In the genomic region with DNA sequence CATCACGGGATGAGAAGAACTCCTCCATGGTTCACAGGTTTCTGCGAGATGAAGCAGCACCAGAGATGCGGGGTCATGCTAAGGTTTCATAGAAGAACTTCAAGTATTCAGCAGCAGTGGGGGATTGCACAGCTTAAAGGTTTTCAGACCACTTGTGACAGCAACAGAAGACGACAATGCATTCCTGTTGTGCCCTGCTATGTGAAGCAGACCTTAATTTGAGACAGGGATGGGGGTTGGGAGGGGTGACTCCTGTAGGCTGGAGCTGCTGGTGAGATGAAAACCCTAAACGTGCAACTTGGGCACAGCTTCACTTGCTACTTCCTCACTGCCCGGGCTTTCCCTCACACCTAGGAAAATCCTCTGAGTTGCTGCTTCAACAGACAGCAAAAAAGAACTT, we compare ENCODE assay signal across 19 cellular contexts.
DNase-seq lines count a peak whose midpoint lies in the region; ATAC-seq and TF ChIP-seq lines count a peak whose summit lies in the region.
"Had no signal": no experiment of that assay in that cellular context is flagged by ENCODE, and none has a peak within 500 bp of the region (broad histone marks: within the 10 kb centered on the region; RNA-seq: fewer than 3 reads in every experiment).

No MANE protein-coding gene starts in this region.

- H3K4me1 ChIP-seq in neural progenitor cell = peaks cover 15% of the 10 kb centered on the region
- H3K4me1 ChIP-seq in hepatocyte (ENCODE audit: insufficient read depth) = no peaks in the 10 kb centered on the region
- H3K4me1 ChIP-seq: BLaER1 treated with 17β-estradiol and CSF1 and Interleukin-3, amounts not matched to agents 10 nM and 100 nM; Caco-2 had no signal

- TF ChIP-seq CTCF in AG10803 (conservative IDR thresholded peaks at IDR 0.05; ENCODE audit: low read length) (no peak), neural progenitor cell (IDR thresholded peaks at IDR 0.05) (no peak), hepatocyte (IDR thresholded peaks at IDR 0.05; ENCODE audit: poor library complexity) (no peak)

- H3K4me3 ChIP-seq in AG10803 (ENCODE audit: low read length) = no peak overlapping the region
- no peak overlapping the region for H3K4me3 ChIP-seq in neural progenitor cell
- H3K4me3 ChIP-seq in hepatocyte = no peak overlapping the region
- H3K4me3 ChIP-seq: A549; BLaER1 treated with 17β-estradiol and CSF1 and Interleukin-3, amounts not matched to agents 10 nM and 100 nM had no signal

- H3K36me3 Mint-ChIP-seq in neural progenitor cell = peaks cover 1% of the 10 kb centered on the region
- H3K36me3 Mint-ChIP-seq: CD8-positive, alpha-beta T cell had no signal

- H3K36me3 ChIP-seq in neural progenitor cell (no peaks in the 10 kb centered on the region), hepatocyte (replicated peaks; ENCODE audit: insufficient read depth, low read depth) (no peaks in the 10 kb centered on the region)
- H3K36me3 ChIP-seq: BLaER1 treated with 17β-estradiol and CSF1 and Interleukin-3, amounts not matched to agents 10 nM and 100 nM had no signal

- H4K20me1 ChIP-seq in neural progenitor cell (ENCODE audit: low read depth) (no peaks in the 10 kb centered on the region), hepatocyte (ENCODE audit: insufficient read depth, poor library complexity, severe bottlenecking) (no peaks in the 10 kb centered on the region)
- H4K20me1 ChIP-seq: BLaER1 treated with 17β-estradiol and CSF1 and Interleukin-3, amounts not matched to agents 10 nM and 100 nM had no signal

- peaks cover 11% of the 10 kb centered on the region for H3K4me1 Mint-ChIP-seq in neural progenitor cell
- H3K4me1 Mint-ChIP-seq: B cell had no signal

- H2AFZ ChIP-seq in neural progenitor cell (replicated peaks) = peak overlapping the region; percentile 77
- no peak overlapping the region for H2AFZ ChIP-seq in hepatocyte

- H3K79me2 ChIP-seq in neural progenitor cell (ENCODE audit: low read depth) (no peaks in the 10 kb centered on the region), hepatocyte (no peaks in the 10 kb centered on the region)

- H3K27ac ChIP-seq in neural progenitor cell = no peak overlapping the region
- H3K27ac ChIP-seq in hepatocyte = no peak overlapping the region
- H3K27ac ChIP-seq: 22Rv1; A549; BLaER1 treated with 17β-estradiol and CSF1 and Interleukin-3, amounts not matched to agents 10 nM and 100 nM; C4-2B had no signal

- no peak for ATAC-seq in GM18520 (IDR thresholded peaks at IDR 0.05; ENCODE audit: unreplicated experiment)
- ATAC-seq: A549; CD8-positive, alpha-beta T cell had no signal

- no peaks in the 10 kb centered on the region for H3K27me3 Mint-ChIP-seq in neural progenitor cell (ENCODE audit: insufficient read depth, low read depth)

- H3F3A ChIP-seq in neural progenitor cell (ENCODE audit: low read depth) = no peaks in the 10 kb centered on the region

- H3K27me3 ChIP-seq in neural progenitor cell = no peaks in the 10 kb centered on the region
- no peaks in the 10 kb centered on the region for H3K27me3 ChIP-seq in hepatocyte
- H3K27me3 ChIP-seq: BLaER1 treated with 17β-estradiol and CSF1 and Interleukin-3, amounts not matched to agents 10 nM and 100 nM had no signal

- H3K9me2 ChIP-seq in hepatocyte (replicated peaks; ENCODE audit: insufficient read depth) = no peaks in the 10 kb centered on the region

- no peak overlapping the region for H3K4me3 Mint-ChIP-seq in neural progenitor cell
- H3K4me3 Mint-ChIP-seq: B cell; CD4-positive, alpha-beta T cell; CD8-positive, alpha-beta T cell had no signal

- H3K9ac ChIP-seq in neural progenitor cell = no peak overlapping the region
- H3K9ac ChIP-seq: BLaER1 treated with 17β-estradiol and CSF1 and Interleukin-3, amounts not matched to agents 10 nM and 100 nM had no signal

- H3K9me3 ChIP-seq in neural progenitor cell (ENCODE audit: low read depth) = no peaks in the 10 kb centered on the region
- H3K9me3 ChIP-seq in hepatocyte (ENCODE audit: low read depth) = no peaks in the 10 kb centered on the region
- H3K9me3 ChIP-seq: A549, Caco-2 had no signal

- no peaks in the 10 kb centered on the region for H3K9me3 Mint-ChIP-seq in neural progenitor cell
- H3K9me3 Mint-ChIP-seq: CD4-positive, alpha-beta T cell; CD8-positive, alpha-beta T cell had no signal

- H3K4me2 ChIP-seq in neural progenitor cell (peak overlapping the region; percentile 69), hepatocyte (no peak overlapping the region)
- H3K4me2 ChIP-seq: A549; BLaER1 treated with 17β-estradiol and CSF1 and Interleukin-3, amounts not matched to agents 10 nM and 100 nM had no signal

- 74% methylated on average over 6 of the region's 6 CpGs for WGBS in hepatocyte (ENCODE audit: low lambda C conversion rate, missing lambda C conversion rate)

- peak overlapping the region; percentile 38 for H3K27ac Mint-ChIP-seq in neural progenitor cell
- H3K27ac Mint-ChIP-seq: B cell; CD4-positive, alpha-beta T cell; CD8-positive, alpha-beta T cell had no signal

- DNase-seq in AG10803 (ENCODE audit: low read depth) (peak; percentile 6), astrocyte of the hippocampus (ENCODE audit: low read depth, low spot score) (peak; percentile 26), kidney glomerular epithelial cell (lab: John Stamatoyannopoulos, UW) (peak; percentile 43), neural progenitor cell (ENCODE audit: low spot score) (peak; percentile 56), NCI-H748 (lab: John Stamatoyannopoulos, UW; ENCODE audit: unreplicated experiment) (no peak), H4 (ENCODE audit: low spot score) (no peak), hepatocyte (ENCODE audit: low spot score) (no peak)
- DNase-seq: Caco-2; Calu3; CD4-positive, alpha-beta T cell; CD8-positive, alpha-beta T cell; DMS79 treated with DMSO at 0.1 percent for 48 hours; GF-D8 had no signal

Comparison
In these comparisons a context has a peak if more than half of its experiments do, and no peak if none do; other contexts are left out.
1. DNase-seq: peak in AG10803 (single experiment), astrocyte of the hippocampus (single experiment), kidney glomerular epithelial cell (single experiment) and neural progenitor cell (single experiment); none in NCI-H748 (single experiment), H4 (single experiment) and hepatocyte (single experiment).